1 cellular context compared by ENCODE assay signal in the genomic region with DNA sequence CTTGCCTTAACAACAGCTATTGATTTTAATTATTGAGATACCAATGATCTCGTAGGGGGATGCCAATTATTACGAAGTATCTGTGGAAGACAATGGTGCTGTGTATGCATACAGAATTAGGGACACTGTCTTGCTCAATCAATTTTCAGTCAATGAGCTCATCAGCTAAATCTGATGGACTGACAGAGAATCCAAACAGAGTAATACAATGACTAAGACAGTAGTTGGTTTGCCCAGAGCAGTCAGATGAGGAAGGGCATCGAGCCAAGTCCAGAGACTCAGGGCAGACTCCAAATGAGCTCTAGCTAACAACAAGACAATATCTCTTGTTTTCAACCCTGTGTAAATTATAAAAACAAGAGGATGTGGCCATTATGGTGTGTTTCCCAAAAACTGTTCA.
TF ChIP-seq lines count a peak whose summit lies in the region.

No MANE protein-coding gene starts in this region.

TF ChIP-seq in SK-N-SH, 30 proteins besides CTCF, POLR2A, EP300 and RAD21 (continued from another document):
- TF ChIP-seq, protein P1, sequence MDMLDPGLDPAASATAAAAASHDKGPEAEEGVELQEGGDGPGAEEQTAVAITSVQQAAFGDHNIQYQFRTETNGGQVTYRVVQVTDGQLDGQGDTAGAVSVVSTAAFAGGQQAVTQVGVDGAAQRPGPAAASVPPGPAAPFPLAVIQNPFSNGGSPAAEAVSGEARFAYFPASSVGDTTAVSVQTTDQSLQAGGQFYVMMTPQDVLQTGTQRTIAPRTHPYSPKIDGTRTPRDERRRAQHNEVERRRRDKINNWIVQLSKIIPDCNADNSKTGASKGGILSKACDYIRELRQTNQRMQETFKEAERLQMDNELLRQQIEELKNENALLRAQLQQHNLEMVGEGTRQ (IDR thresholded peaks at IDR 0.05; ENCODE audit: borderline replicate concordance, low read depth, low read length), result no peak
- no peak for TF ChIP-seq FOXJ3 (CRISPR knock-in tag; IDR thresholded peaks at IDR 0.05)
- TF ChIP-seq, protein P2, sequence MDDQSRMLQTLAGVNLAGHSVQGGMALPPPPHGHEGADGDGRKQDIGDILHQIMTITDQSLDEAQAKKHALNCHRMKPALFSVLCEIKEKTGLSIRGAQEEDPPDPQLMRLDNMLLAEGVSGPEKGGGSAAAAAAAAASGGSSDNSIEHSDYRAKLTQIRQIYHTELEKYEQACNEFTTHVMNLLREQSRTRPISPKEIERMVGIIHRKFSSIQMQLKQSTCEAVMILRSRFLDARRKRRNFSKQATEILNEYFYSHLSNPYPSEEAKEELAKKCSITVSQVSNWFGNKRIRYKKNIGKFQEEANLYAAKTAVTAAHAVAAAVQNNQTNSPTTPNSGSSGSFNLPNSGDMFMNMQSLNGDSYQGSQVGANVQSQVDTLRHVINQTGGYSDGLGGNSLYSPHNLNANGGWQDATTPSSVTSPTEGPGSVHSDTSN (IDR thresholded peaks at IDR 0.05), result peak; percentile 93
- peak; percentile 68 for TF ChIP-seq NFIC (IDR thresholded peaks at IDR 0.05; ENCODE audit: borderline replicate concordance)
- peak; percentile 37; the same call in 1 of the 2 replicates for TF ChIP-seq TCF12 (IDR thresholded peaks at IDR 0.05)
- TF ChIP-seq TEAD4 (IDR thresholded peaks at IDR 0.05; ENCODE audit: borderline replicate concordance, insufficient read depth), result no peak
TF ChIP-seq in SK-N-SH: peak in this region for 5.
